1 cellular context compared by ENCODE assay signal in genomic region chr16:87304951-87305350, GRCh38.
A peak's percentile ranks its signal among the peaks of the same experiment; 100 is the strongest.
TF ChIP-seq lines count a peak whose summit lies in the region.

No MANE protein-coding gene starts in this region.

TF ChIP-seq in K562, 482 proteins besides CTCF, POLR2A, EP300 and RAD21 (continued from another document):
- peak; percentile 92 for TF ChIP-seq ZFP36 (IDR thresholded peaks at IDR 0.05; ENCODE audit: low read depth, low read length, partially characterized antibody)
- TF ChIP-seq HDAC1 (IDR thresholded peaks at IDR 0.05) = 0 out of 4 replicates have a peak, but pooled peaks of 1 of the 2 experiments have one; percentile 16
- TF ChIP-seq HMGN3 (IDR thresholded peaks at IDR 0.05; ENCODE audit: borderline replicate concordance, extremely low read depth, insufficient read length, low read depth, low read length) = peak; percentile 2
- TF ChIP-seq TFAP4 (CRISPR knock-in tag; IDR thresholded peaks at IDR 0.05; ENCODE audit: borderline replicate concordance) = peak; percentile 87
- TF ChIP-seq ZNF146 (CRISPR knock-in tag; IDR thresholded peaks at IDR 0.05; ENCODE audit: unreplicated experiment) = no peak
- TF ChIP-seq SMARCE1 (IDR thresholded peaks at IDR 0.05) = no peak
- peak; percentile 2 for TF ChIP-seq KDM5B (IDR thresholded peaks at IDR 0.05; ENCODE audit: insufficient replicate concordance, low read depth, low read length)
- no peak for TF ChIP-seq CBFA2T3 (IDR thresholded peaks at IDR 0.05)
- TF ChIP-seq RFX5 (IDR thresholded peaks at IDR 0.05; ENCODE audit: low read depth, low read length) = no peak
- no peak for TF ChIP-seq ZNF3 (CRISPR knock-in tag; IDR thresholded peaks at IDR 0.05)
- TF ChIP-seq, protein P1, sequence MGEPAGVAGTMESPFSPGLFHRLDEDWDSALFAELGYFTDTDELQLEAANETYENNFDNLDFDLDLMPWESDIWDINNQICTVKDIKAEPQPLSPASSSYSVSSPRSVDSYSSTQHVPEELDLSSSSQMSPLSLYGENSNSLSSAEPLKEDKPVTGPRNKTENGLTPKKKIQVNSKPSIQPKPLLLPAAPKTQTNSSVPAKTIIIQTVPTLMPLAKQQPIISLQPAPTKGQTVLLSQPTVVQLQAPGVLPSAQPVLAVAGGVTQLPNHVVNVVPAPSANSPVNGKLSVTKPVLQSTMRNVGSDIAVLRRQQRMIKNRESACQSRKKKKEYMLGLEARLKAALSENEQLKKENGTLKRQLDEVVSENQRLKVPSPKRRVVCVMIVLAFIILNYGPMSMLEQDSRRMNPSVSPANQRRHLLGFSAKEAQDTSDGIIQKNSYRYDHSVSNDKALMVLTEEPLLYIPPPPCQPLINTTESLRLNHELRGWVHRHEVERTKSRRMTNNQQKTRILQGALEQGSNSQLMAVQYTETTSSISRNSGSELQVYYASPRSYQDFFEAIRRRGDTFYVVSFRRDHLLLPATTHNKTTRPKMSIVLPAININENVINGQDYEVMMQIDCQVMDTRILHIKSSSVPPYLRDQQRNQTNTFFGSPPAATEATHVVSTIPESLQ (CRISPR knock-in tag; IDR thresholded peaks at IDR 0.05) = no peak
- 0 out of 2 replicates have a peak, but pooled peaks have one; percentile 31 for TF ChIP-seq ZBTB43 (CRISPR knock-in tag; IDR thresholded peaks at IDR 0.05)
- TF ChIP-seq, protein P2, sequence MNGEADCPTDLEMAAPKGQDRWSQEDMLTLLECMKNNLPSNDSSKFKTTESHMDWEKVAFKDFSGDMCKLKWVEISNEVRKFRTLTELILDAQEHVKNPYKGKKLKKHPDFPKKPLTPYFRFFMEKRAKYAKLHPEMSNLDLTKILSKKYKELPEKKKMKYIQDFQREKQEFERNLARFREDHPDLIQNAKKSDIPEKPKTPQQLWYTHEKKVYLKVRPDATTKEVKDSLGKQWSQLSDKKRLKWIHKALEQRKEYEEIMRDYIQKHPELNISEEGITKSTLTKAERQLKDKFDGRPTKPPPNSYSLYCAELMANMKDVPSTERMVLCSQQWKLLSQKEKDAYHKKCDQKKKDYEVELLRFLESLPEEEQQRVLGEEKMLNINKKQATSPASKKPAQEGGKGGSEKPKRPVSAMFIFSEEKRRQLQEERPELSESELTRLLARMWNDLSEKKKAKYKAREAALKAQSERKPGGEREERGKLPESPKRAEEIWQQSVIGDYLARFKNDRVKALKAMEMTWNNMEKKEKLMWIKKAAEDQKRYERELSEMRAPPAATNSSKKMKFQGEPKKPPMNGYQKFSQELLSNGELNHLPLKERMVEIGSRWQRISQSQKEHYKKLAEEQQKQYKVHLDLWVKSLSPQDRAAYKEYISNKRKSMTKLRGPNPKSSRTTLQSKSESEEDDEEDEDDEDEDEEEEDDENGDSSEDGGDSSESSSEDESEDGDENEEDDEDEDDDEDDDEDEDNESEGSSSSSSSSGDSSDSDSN (IDR thresholded peaks at IDR 0.05; ENCODE audit: borderline replicate concordance in 1 of 2, low read depth in 2 of 2, low read length in 2 of 2) = peak in 1 of 2 experiments; percentile 57; a peak in 1 of 4 replicates
- 0 out of 2 replicates have a peak, but pooled peaks have one; percentile 34 for TF ChIP-seq SPI1 (IDR thresholded peaks at IDR 0.05; ENCODE audit: borderline replicate concordance, low read depth, low read length)
